ENCODE assay signal across 20 cellular contexts in the genomic region with DNA sequence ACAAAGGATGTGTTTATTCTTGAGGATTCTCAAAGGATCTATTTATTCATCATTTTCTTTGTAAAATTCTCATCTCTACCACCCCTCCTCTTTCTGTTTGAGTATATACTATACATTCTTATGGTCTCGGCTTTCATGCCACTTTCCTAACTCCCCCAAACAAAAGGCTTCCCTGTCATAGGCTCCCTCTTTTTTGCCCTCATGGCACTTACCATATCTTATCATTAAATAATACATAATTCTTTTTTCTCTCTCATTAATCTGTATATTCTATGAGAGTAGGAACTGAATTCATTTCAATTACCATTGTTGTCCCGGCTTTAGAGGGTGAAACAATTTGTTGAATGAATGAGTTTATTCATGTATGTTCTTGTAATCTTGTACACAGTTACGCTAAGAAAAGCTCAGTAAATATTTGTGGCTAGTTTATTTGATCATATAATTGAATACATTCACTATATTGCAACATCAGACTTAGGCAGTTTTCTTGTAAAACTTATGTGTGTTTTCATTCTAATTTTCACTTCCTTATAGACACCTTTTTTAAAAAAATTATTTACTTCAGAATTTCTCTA.
DNase-seq lines count a peak whose midpoint lies in the region; ATAC-seq, FAIRE-seq and TF ChIP-seq lines count a peak whose summit lies in the region.
"Had no signal": no experiment of that assay in that cellular context is flagged by ENCODE, and none has a peak within 500 bp of the region (broad histone marks: within the 10 kb centered on the region; RNA-seq: fewer than 3 reads in every experiment).

No MANE protein-coding gene starts in this region.

- H3K4me3 Mint-ChIP-seq in activated CD8-positive, alpha-beta T cell treated with anti-CD3 and anti-CD28 coated beads for 36 hours: no peak overlapping the region
- H3K4me3 Mint-ChIP-seq in activated naive CD4-positive, alpha-beta T cell treated with anti-CD3 and anti-CD28 coated beads, Interleukin-2, amount 10 ng/mL, durations not matched to agents 7 days and 5 days: no peak overlapping the region

- H3K27ac ChIP-seq in HepG2 (ENCODE audit: extremely low read length, insufficient read depth, low read length): no peak overlapping the region
- H3K27ac ChIP-seq in right lobe of liver: no peak overlapping the region
- H3K27ac ChIP-seq in cingulate gyrus (ENCODE audit: low read depth, low read length): peak overlapping the region; percentile 21
- H3K27ac ChIP-seq: C4-2B, KMS-11, SK-N-MC had no signal

- H3K36me3 ChIP-seq in HepG2 (replicated peaks in 1 of 2; ENCODE audit: control insufficient read depth in 1 of 2, insufficient read depth in 2 of 2, low read length in 2 of 2): no peaks in the 10 kb centered on the region
- H3K36me3 ChIP-seq in right lobe of liver: no peaks in the 10 kb centered on the region

- ATAC-seq in HepG2 (no peak), right lobe of liver (no peak), left colon (peak; percentile 48), GM21529 (IDR thresholded peaks at IDR 0.05; ENCODE audit: unreplicated experiment) (no peak)
- ATAC-seq in activated CD8-positive, alpha-beta T cell treated with anti-CD3 and anti-CD28 coated beads for 36 hours: no peak
- ATAC-seq: Right ventricle myocardium inferior had no signal

- TF ChIP-seq CTCF in HepG2 (CRISPR knock-in tag; IDR thresholded peaks at IDR 0.05): no peak
- TF ChIP-seq CTCF in right lobe of liver (IDR thresholded peaks at IDR 0.05): no peak
- TF ChIP-seq CTCF in activated CD8-positive, alpha-beta T cell treated with anti-CD3 and anti-CD28 coated beads for 36 hours (IDR thresholded peaks at IDR 0.05): no peak

- H3K27me3 Mint-ChIP-seq in activated CD8-positive, alpha-beta T cell treated with anti-CD3 and anti-CD28 coated beads for 36 hours: no peaks in the 10 kb centered on the region
- no peaks in the 10 kb centered on the region for H3K27me3 Mint-ChIP-seq in activated naive CD4-positive, alpha-beta T cell treated with anti-CD3 and anti-CD28 coated beads, Interleukin-2, amount 10 ng/mL, durations not matched to agents 7 days and 5 days

- H3K27me3 ChIP-seq in HepG2 (ENCODE audit: control insufficient read depth in 1 of 2, insufficient read depth in 2 of 2, low read length in 2 of 2) (no peaks in the 10 kb centered on the region), right lobe of liver (no peaks in the 10 kb centered on the region)

- BruUV-seq in HepG2 (replicated peaks; lab: Mats Ljungman, UMichigan): no TSS peak

- CTCF ChIA-PET in HepG2 (lab: Yijun Ruan, JAX; ENCODE audit: low intra/inter-chr PET ratio, low total read pairs): no interaction called here
- CTCF ChIA-PET in activated CD8-positive, alpha-beta T cell treated with anti-CD3 and anti-CD28 coated beads for 36 hours (lab: Charles Lee): no interaction called here
- CTCF ChIA-PET in activated naive CD4-positive, alpha-beta T cell treated with anti-CD3 and anti-CD28 coated beads, Interleukin-2, amount 10 ng/mL, durations not matched to agents 7 days and 5 days (lab: Charles Lee): no interaction called here

- intact Hi-C loops in HepG2 (cut with micrococcal nuclease; ENCODE audit: unreplicated experiment) (no loop called here), right lobe of liver (cut with DNase I) (no loop called here), left colon (cut with DNase I, micrococcal nuclease) (no loop called here)
- intact Hi-C loops in activated CD8-positive, alpha-beta T cell treated with anti-CD3 and anti-CD28 coated beads for 36 hours (cut with micrococcal nuclease): no loop called here

- no peaks in the 10 kb centered on the region for H3K4me1 ChIP-seq in HepG2 (ENCODE audit: insufficient read depth, low read length)
- H3K4me1 ChIP-seq in right lobe of liver: no peaks in the 10 kb centered on the region

- FAIRE-seq in HepG2 (lab: Jason Lieb, UNC): no peak
- FAIRE-seq: GM12892, H1 had no signal

- DNase-seq in HepG2 (ENCODE audit: low spot score): no peak
- no peak for DNase-seq in right lobe of liver
- no peak for DNase-seq in left colon
- DNase-seq in stimulated activated CD4-positive, alpha-beta T cell treated with anti-CD3 and anti-CD28 coated beads, Interleukin-4, amount 100 ng/mL, for 24 hours: no peak
- no peak for DNase-seq in activated CD8-positive, alpha-beta T cell treated with anti-CD3 and anti-CD28 coated beads for 36 hours
- no peak for DNase-seq in activated naive CD4-positive, alpha-beta T cell treated with anti-CD3 and anti-CD28 coated beads, Interleukin-2, amount 10 ng/mL, durations not matched to agents 7 days and 5 days
- DNase-seq: GF-D8, MM.1S, NCI-H1092 treated with DMSO at 0.1 percent for 48 hours, NCI-H2081 treated with DMSO at 0.1 percent for 48 hours, NCI-H510A, NCI-H82 had no signal

- H3K9ac ChIP-seq in HepG2 (ENCODE audit: insufficient read depth, low read depth, low read length): no peak overlapping the region
- H3K9ac ChIP-seq: KMS-11 had no signal

- no peak for TF ChIP-seq RAD21 in HepG2 (CRISPR knock-in tag; IDR thresholded peaks at IDR 0.05)

- H3K4me3 ChIP-seq in HepG2 (replicated peaks in 1 of 3; ENCODE audit: insufficient read depth in 1 of 3, low read depth in 2 of 3, low read length in 3 of 3) (no peak overlapping the region), right lobe of liver (no peak overlapping the region)
- H3K4me3 ChIP-seq: SK-N-MC had no signal

- H4K20me1 ChIP-seq in HepG2 (ENCODE audit: insufficient read depth, low read length): no peaks in the 10 kb centered on the region

- H3K27ac Mint-ChIP-seq in activated CD8-positive, alpha-beta T cell treated with anti-CD3 and anti-CD28 coated beads for 36 hours: no peak overlapping the region
- H3K27ac Mint-ChIP-seq in activated naive CD4-positive, alpha-beta T cell treated with anti-CD3 and anti-CD28 coated beads, Interleukin-2, amount 10 ng/mL, durations not matched to agents 7 days and 5 days: no peak overlapping the region

- TF ChIP-seq POLR2A in HepG2 (IDR thresholded peaks at IDR 0.05; ENCODE audit: insufficient read depth in 1 of 2, low read depth in 2 of 2, low read length in 2 of 2): no peak
- no peak for TF ChIP-seq POLR2A in right lobe of liver (IDR thresholded peaks at IDR 0.05)

- H2AFZ ChIP-seq in HepG2 (ENCODE audit: low read length): no peak overlapping the region

- H3K79me2 ChIP-seq in HepG2 (ENCODE audit: insufficient read depth, low read length): no peaks in the 10 kb centered on the region

- under 1% methylated on average over 3 of the region's 3 CpGs for WGBS in HepG2 (ENCODE audit: low lambda C conversion rate)
- 66% methylated on average over 3 of the region's 3 CpGs for WGBS in right lobe of liver (ENCODE audit: insufficient coverage, low coverage, low lambda C conversion rate, missing lambda C conversion rate)

- H3K36me3 Mint-ChIP-seq in activated CD8-positive, alpha-beta T cell treated with anti-CD3 and anti-CD28 coated beads for 36 hours (ENCODE audit: low read depth): no peaks in the 10 kb centered on the region
- H3K36me3 Mint-ChIP-seq in activated naive CD4-positive, alpha-beta T cell treated with anti-CD3 and anti-CD28 coated beads, Interleukin-2, amount 10 ng/mL, durations not matched to agents 7 days and 5 days: no peaks in the 10 kb centered on the region

- H3K4me2 ChIP-seq in HepG2 (ENCODE audit: low read depth, low read length): no peak overlapping the region
- H3K4me2 ChIP-seq: KMS-11 had no signal

- H3K9me3 Mint-ChIP-seq in activated CD8-positive, alpha-beta T cell treated with anti-CD3 and anti-CD28 coated beads for 36 hours: no peaks in the 10 kb centered on the region
- H3K9me3 Mint-ChIP-seq in activated naive CD4-positive, alpha-beta T cell treated with anti-CD3 and anti-CD28 coated beads, Interleukin-2, amount 10 ng/mL, durations not matched to agents 7 days and 5 days: no peaks in the 10 kb centered on the region

- TF ChIP-seq EP300 in HepG2 (IDR thresholded peaks at IDR 0.05; ENCODE audit: low read depth in 2 of 2, low read length in 2 of 2): no peak
- TF ChIP-seq EP300 in HepG2 (CRISPR knock-in tag; IDR thresholded peaks at IDR 0.05; ENCODE audit: borderline replicate concordance): no peak

- H3K9me3 ChIP-seq in HepG2 (ENCODE audit: low read length) (no peaks in the 10 kb centered on the region), right lobe of liver (no peaks in the 10 kb centered on the region)

- H3K4me1 Mint-ChIP-seq in activated CD8-positive, alpha-beta T cell treated with anti-CD3 and anti-CD28 coated beads for 36 hours (ENCODE audit: low read depth): no peaks in the 10 kb centered on the region
- no peaks in the 10 kb centered on the region for H3K4me1 Mint-ChIP-seq in activated naive CD4-positive, alpha-beta T cell treated with anti-CD3 and anti-CD28 coated beads, Interleukin-2, amount 10 ng/mL, durations not matched to agents 7 days and 5 days

- in situ Hi-C loops in HepG2 (cut with HindIII; ENCODE audit: extremely low pct_ligation_motif_present, low pct_unique_long_range_greater_than_20kb): no loop called here

- POLR2A ChIA-PET in HepG2 (lab: Yijun Ruan, JAX): no interaction called here
- POLR2A ChIA-PET in activated CD8-positive, alpha-beta T cell treated with anti-CD3 and anti-CD28 coated beads for 36 hours (lab: Charles Lee): no interaction called here

TF ChIP-seq in HepG2, 621 proteins besides CTCF, POLR2A, EP300 and RAD21:
- TF ChIP-seq, protein P1, sequence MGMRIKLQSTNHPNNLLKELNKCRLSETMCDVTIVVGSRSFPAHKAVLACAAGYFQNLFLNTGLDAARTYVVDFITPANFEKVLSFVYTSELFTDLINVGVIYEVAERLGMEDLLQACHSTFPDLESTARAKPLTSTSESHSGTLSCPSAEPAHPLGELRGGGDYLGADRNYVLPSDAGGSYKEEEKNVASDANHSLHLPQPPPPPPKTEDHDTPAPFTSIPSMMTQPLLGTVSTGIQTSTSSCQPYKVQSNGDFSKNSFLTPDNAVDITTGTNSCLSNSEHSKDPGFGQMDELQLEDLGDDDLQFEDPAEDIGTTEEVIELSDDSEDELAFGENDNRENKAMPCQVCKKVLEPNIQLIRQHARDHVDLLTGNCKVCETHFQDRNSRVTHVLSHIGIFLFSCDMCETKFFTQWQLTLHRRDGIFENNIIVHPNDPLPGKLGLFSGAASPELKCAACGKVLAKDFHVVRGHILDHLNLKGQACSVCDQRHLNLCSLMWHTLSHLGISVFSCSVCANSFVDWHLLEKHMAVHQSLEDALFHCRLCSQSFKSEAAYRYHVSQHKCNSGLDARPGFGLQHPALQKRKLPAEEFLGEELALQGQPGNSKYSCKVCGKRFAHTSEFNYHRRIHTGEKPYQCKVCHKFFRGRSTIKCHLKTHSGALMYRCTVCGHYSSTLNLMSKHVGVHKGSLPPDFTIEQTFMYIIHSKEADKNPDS (CRISPR knock-in tag; IDR thresholded peaks at IDR 0.05): no peak
- 0 out of 2 replicates have a peak, but pooled peaks have one; percentile 0 for TF ChIP-seq CEBPB (IDR thresholded peaks at IDR 0.05; ENCODE audit: borderline replicate concordance, low read depth, low read length)
